ENCODE assay signal across 8 cellular contexts in genomic region chr2:42086500-42086953, GRCh38. TPM values are rescaled to one million over a fixed set of nuclear protein-coding genes. Genes with fewer than 3 reads are reported as not detected.
DNase-seq lines count a peak whose midpoint lies in the region; ATAC-seq and TF ChIP-seq lines count a peak whose summit lies in the region.

No MANE protein-coding gene starts in this region.

- TF ChIP-seq CTCF in dorsolateral prefrontal cortex (IDR thresholded peaks at IDR 0.05 in 54 of 56, conservative IDR thresholded peaks at IDR 0.05 in 2 of 56; ENCODE audit: low read depth in 1 of 56, partially characterized antibody in 56 of 56) (peak; percentile 48 to 97 (median 85)), lung (IDR thresholded peaks at IDR 0.05; ENCODE audit: control extremely low read depth, extremely low read depth) (peak; percentile 62), vagina (IDR thresholded peaks at IDR 0.05) (peak; percentile 45 to 90 (median 58))

- no peaks in the 10 kb centered on the region for H3K36me3 ChIP-seq in lung (ENCODE audit: control insufficient read depth in 2 of 2, insufficient read depth in 2 of 2, low read length in 2 of 2)
- no peaks in the 10 kb centered on the region for H3K36me3 ChIP-seq in vagina

- TF ChIP-seq POLR2A in vagina (IDR thresholded peaks at IDR 0.05) = no peak

- H3K27ac ChIP-seq in dorsolateral prefrontal cortex (peak overlapping the region in 43 of 59 donors; percentile 2 to 83 (median 61)), lung (ENCODE audit: low read depth in 1 of 2, low read length in 1 of 2) (no peak overlapping the region), vagina (no peak overlapping the region)

- ATAC-seq in GM19455 (IDR thresholded peaks at IDR 0.05; ENCODE audit: unreplicated experiment) (peak; percentile 54), lung (ENCODE audit: insufficient read depth, low FRiP score) (peak; percentile 34), HG03097 (IDR thresholded peaks at IDR 0.05; ENCODE audit: low FRiP score, unreplicated experiment) (no peak)

- H3K27me3 ChIP-seq in dorsolateral prefrontal cortex (no peaks in the 10 kb centered on the region), lung (ENCODE audit: control insufficient read depth, insufficient read depth) (no peaks in the 10 kb centered on the region), vagina (no peaks in the 10 kb centered on the region)

- H3K4me3 ChIP-seq in dorsolateral prefrontal cortex (no peak overlapping the region), lung (no peak overlapping the region), vagina (no peak overlapping the region)

- H3K4me1 ChIP-seq in lung (ENCODE audit: control insufficient read depth in 2 of 2, insufficient read depth in 2 of 2, low read length in 2 of 2) = peaks cover 0 to 9% of the 10 kb centered on the region in 2 donors
- peaks cover 16% of the 10 kb centered on the region for H3K4me1 ChIP-seq in vagina

- H3K9me3 ChIP-seq in lung (ENCODE audit: control insufficient read depth in 2 of 2, insufficient read depth in 1 of 2, low read length in 1 of 2) (no peaks in the 10 kb centered on the region), vagina (no peaks in the 10 kb centered on the region)

- peak; percentile 67 for DNase-seq in D341Med (ENCODE audit: low spot score)
- DNase-seq in NCI-H1092 treated with DMSO at 0.1 percent for 48 hours (lab: John Stamatoyannopoulos, UW) = peak; percentile 39
- DNase-seq in SW480 (ENCODE audit: low spot score) = peak; percentile 68
- DNase-seq in dorsolateral prefrontal cortex = peak in 7 of 10 donors; percentile 22 to 65 (median 61)
- no peak for DNase-seq in lung (ENCODE audit: low spot score)
- DNase-seq in vagina (ENCODE audit: extremely low spot score in 2 of 2) = no peak

- WGBS in lung, 2 donors = 19 to 21% methylated on average over 6 of the region's 6 CpGs

- intact Hi-C loops in dorsolateral prefrontal cortex (cut with DNase I) = loop anchor here (1.0 to 5.0 kb wide), 3 partner anchors 217 to 234 kb away; no protein-coding TSS in a partner anchor
- intact Hi-C loops in vagina (cut with DNase I) = loop anchor here (2.0 to 5.0 kb wide), 2 partner anchors 216 to 234 kb away; no protein-coding TSS in a partner anchor

RNA-seq across cellular contexts. Expression of gene PKDCC, which starts 38.7 kb away (rescaled TPM):
- total RNA-seq in dorsolateral prefrontal cortex (10 to 100 TPM; 26.5 to 91.2 (median 49.3) TPM), lung (100 to 1,000 TPM; 107 to 131 TPM), vagina (146 TPM)
- 10 to 100 TPM; 73.6 to 98.3 TPM for polyA plus RNA-seq in lung

Comparison
In these comparisons a context has a peak if more than half of its experiments do, and no peak if none do; other contexts are left out.
1. DNase-seq: peak in D341Med (single experiment), NCI-H1092 treated with DMSO at 0.1 percent for 48 hours (single experiment), SW480 (single experiment) and dorsolateral prefrontal cortex (7 of 10); none in lung (single experiment) and vagina (0 of 2).
2. H3K27ac ChIP-seq: peak in dorsolateral prefrontal cortex (43 of 59); none in lung (0 of 2) and vagina (single experiment).
3. Peak in every context shown above with its lines, with median percentiles within 50 percentile points of each other: CTCF ChIP-seq.